1 cellular context compared by ENCODE assay signal in the genomic region with DNA sequence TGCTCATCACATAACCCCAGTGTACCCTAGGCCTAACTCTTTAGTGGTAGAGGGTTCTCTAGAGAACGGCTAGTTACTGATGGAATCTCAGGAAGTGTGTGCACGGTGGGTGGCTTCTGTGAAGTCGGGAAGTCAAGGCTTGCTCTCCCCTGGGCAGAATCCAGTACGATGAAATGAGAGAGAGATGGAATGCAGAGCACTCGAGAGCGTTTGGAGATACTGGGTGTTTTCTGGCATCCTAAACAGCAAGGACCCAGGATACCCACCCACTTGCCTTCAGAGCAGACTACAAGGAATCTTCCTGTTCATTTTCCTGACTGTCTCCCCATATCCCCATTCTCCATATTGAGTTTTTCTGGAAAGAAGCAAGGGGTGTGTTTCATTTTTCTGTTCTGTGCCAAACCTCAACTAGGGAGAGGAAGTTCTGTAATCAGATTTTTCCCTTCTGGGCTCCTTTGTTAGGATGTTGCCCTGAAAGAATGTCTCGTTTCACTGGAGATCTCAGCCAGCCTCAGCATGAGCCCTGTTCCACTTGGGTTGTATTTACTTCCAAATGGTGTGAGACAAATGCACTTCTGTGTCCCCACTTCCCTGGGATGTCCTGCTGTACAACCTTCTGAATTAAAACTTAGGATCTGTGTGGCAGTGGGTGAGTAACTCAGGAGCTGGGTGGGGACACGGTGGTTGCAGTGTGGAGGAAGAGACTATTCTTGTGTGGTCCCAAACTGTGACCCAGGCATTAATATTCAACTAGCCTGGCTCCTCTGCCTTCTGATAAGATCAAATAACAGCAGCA.
TF ChIP-seq lines count a peak whose summit lies in the region.

No MANE protein-coding gene starts in this region.

TF ChIP-seq in SK-N-SH, 30 proteins besides CTCF, POLR2A, EP300 and RAD21 (continued from another document):
- TF ChIP-seq ZBTB33 (IDR thresholded peaks at IDR 0.05; ENCODE audit: borderline replicate concordance, low read depth) (no peak), MAX (IDR thresholded peaks at IDR 0.05; ENCODE audit: low read depth) (peak; percentile 16; the same call in 1 of the 2 replicates), USF1 (IDR thresholded peaks at IDR 0.05; ENCODE audit: borderline replicate concordance, low read depth) (no peak), SMC3 (IDR thresholded peaks at IDR 0.05; ENCODE audit: low read depth, low read length) (no peak), FOSL2 (IDR thresholded peaks at IDR 0.05; ENCODE audit: borderline replicate concordance, low read depth) (no peak), GATA2 (CRISPR knock-in tag; IDR thresholded peaks at IDR 0.05) (no peak), TCF12 (IDR thresholded peaks at IDR 0.05) (0 out of 2 replicates have a peak, but pooled peaks have one; percentile 4), EZH2phosphoT487 (IDR thresholded peaks at IDR 0.05; ENCODE audit: borderline replicate concordance, low read depth) (no peak), MEF2A (IDR thresholded peaks at IDR 0.05; ENCODE audit: borderline replicate concordance, low read depth) (no peak), MXI1 (IDR thresholded peaks at IDR 0.05; ENCODE audit: low read depth, low read length) (no peak), POLR2AphosphoS5 (IDR thresholded peaks at IDR 0.05; ENCODE audit: low read depth, low read length) (no peak), ELF1 (IDR thresholded peaks at IDR 0.05) (no peak)
TF ChIP-seq in SK-N-SH: peak in this region for 3.
